Comparison of ENCODE assay signal across 21 cellular contexts in genomic region chr2:58182527-58182926, GRCh38.
"Had no signal": no experiment of that assay in that cellular context is flagged by ENCODE, and none has a peak within 500 bp of the region (broad histone marks: within the 10 kb centered on the region; RNA-seq: fewer than 3 reads in every experiment).

No MANE protein-coding gene starts in this region.

- H3K4me3 ChIP-seq: adrenal gland, colonic mucosa, left lung, smooth muscle cell, suprapubic skin, transverse colon, uterus had no signal

- H3K27ac ChIP-seq: adrenal gland, colonic mucosa, foreskin keratinocyte, left lung, suprapubic skin, transverse colon, uterus had no signal

- FAIRE-seq: keratinocyte had no signal

- DNase-seq: activated CD4-positive, alpha-beta T cell treated with anti-CD3 and anti-CD28 coated beads for 36 hours; activated CD4-positive, alpha-beta T cell treated with anti-CD3 and anti-CD28 coated beads, Interleukin-2, amount 50 U/mL, for 48 hours; activated gamma-delta T cell treated with Interleukin-2 at 50 U/mL for 16 hours; adrenal gland; caudate nucleus; colonic mucosa; glutamatergic neuron; hypothalamus; left lung; midbrain; nephron progenitor cell; right cardiac atrium; stimulated activated CD4-positive, alpha-beta T cell treated with anti-CD3 and anti-CD28 coated beads, Interleukin-4, amount 100 ng/mL, for 1 hour; stimulated activated naive CD8-positive, alpha-beta T cell treated with anti-CD3 and anti-CD28 coated beads, Interleukin-15, amount 100 ng/mL, for 72 hours; transverse colon; uterus had no signal

- H3K4me1 ChIP-seq: colonic mucosa, foreskin keratinocyte, left lung, suprapubic skin, transverse colon, uterus had no signal

- H3K4me2 ChIP-seq: smooth muscle cell had no signal

- H3K27me3 ChIP-seq: adrenal gland, colonic mucosa, foreskin keratinocyte, left lung, suprapubic skin, transverse colon, uterus had no signal

- H3K9me3 ChIP-seq: adrenal gland, colonic mucosa, left lung, suprapubic skin, transverse colon, uterus had no signal

- H3K36me3 ChIP-seq: adrenal gland, colonic mucosa, left lung, suprapubic skin, uterus had no signal

- ATAC-seq: activated CD4-positive, alpha-beta T cell treated with anti-CD3 and anti-CD28 coated beads for 36 hours; activated naive CD4-positive, alpha-beta T cell treated with anti-CD3 and anti-CD28 coated beads, Interleukin-2, amount 50 U/mL, for 72 hours; foreskin keratinocyte; left lung; right cardiac atrium; stimulated activated naive CD8-positive, alpha-beta T cell treated with anti-CD3 and anti-CD28 coated beads, Interleukin-15, amount 100 ng/mL, for 72 hours had no signal
